Comparison of ENCODE assay signal across 1 cellular context in the genomic region with DNA sequence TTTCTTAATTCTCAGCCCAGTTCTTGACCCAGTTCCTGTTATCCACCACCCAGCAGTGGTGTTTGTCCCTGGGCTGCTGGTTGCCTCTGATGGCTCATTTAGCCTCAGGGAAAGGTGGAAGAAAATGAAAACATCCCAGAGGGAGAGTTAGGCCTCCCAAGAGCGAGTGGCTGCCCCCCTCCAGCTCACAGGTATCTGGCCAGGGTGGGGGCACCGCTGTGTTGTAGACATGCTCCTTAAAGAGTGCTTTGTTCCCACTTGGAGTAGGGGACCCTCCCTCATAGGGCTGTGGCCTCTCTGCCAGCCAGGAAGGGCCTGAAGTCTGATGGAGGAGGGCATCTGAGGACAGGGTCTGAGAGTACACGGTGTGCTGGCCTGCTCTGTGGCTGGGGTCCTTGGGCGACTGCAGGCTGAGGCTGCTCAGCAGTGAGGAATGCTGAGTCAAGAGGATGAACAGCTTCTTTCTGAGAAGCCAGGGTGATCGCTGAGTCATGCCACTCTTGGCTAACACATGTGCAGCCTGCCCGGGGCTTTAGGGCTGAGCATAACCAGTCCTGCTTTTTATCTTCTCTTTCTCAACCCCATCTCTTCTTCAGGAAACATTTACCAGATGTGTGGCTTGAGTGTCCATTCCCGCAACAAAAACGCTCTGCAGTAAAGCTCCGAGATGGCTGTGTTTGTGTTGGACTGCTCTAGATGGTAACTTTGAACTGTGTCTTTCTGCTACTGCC.
TF ChIP-seq lines count a peak whose summit lies in the region.

No MANE protein-coding gene starts in this region.

TF ChIP-seq in K562, 482 proteins besides CTCF, POLR2A, EP300 and RAD21 (continued from another document and continues in another):
- TF ChIP-seq, protein P1, sequence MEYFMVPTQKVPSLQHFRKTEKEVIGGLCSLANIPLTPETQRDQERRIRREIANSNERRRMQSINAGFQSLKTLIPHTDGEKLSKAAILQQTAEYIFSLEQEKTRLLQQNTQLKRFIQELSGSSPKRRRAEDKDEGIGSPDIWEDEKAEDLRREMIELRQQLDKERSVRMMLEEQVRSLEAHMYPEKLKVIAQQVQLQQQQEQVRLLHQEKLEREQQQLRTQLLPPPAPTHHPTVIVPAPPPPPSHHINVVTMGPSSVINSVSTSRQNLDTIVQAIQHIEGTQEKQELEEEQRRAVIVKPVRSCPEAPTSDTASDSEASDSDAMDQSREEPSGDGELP (CRISPR knock-in tag; IDR thresholded peaks at IDR 0.05; ENCODE audit: borderline replicate concordance): peak; percentile 81
- TF ChIP-seq, protein P2, sequence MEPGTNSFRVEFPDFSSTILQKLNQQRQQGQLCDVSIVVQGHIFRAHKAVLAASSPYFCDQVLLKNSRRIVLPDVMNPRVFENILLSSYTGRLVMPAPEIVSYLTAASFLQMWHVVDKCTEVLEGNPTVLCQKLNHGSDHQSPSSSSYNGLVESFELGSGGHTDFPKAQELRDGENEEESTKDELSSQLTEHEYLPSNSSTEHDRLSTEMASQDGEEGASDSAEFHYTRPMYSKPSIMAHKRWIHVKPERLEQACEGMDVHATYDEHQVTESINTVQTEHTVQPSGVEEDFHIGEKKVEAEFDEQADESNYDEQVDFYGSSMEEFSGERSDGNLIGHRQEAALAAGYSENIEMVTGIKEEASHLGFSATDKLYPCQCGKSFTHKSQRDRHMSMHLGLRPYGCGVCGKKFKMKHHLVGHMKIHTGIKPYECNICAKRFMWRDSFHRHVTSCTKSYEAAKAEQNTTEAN (CRISPR knock-in tag; IDR thresholded peaks at IDR 0.05): no peak
- TF ChIP-seq ZNF584 (CRISPR knock-in tag; IDR thresholded peaks at IDR 0.05; ENCODE audit: low read depth): 0 out of 2 replicates have a peak, but pooled peaks have one; percentile 56
- TF ChIP-seq, protein P3, sequence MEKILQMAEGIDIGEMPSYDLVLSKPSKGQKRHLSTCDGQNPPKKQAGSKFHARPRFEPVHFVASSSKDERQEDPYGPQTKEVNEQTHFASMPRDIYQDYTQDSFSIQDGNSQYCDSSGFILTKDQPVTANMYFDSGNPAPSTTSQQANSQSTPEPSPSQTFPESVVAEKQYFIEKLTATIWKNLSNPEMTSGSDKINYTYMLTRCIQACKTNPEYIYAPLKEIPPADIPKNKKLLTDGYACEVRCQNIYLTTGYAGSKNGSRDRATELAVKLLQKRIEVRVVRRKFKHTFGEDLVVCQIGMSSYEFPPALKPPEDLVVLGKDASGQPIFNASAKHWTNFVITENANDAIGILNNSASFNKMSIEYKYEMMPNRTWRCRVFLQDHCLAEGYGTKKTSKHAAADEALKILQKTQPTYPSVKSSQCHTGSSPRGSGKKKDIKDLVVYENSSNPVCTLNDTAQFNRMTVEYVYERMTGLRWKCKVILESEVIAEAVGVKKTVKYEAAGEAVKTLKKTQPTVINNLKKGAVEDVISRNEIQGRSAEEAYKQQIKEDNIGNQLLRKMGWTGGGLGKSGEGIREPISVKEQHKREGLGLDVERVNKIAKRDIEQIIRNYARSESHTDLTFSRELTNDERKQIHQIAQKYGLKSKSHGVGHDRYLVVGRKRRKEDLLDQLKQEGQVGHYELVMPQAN (IDR thresholded peaks at IDR 0.05; ENCODE audit: borderline replicate concordance): peak; percentile 71; the same call in 1 of the 2 replicates
- TF ChIP-seq MAFK (IDR thresholded peaks at IDR 0.05; ENCODE audit: low read length): peak; percentile 97
- peak; percentile 70 for TF ChIP-seq BHLHE40 (IDR thresholded peaks at IDR 0.05; ENCODE audit: low read length)
- TF ChIP-seq, protein P4, sequence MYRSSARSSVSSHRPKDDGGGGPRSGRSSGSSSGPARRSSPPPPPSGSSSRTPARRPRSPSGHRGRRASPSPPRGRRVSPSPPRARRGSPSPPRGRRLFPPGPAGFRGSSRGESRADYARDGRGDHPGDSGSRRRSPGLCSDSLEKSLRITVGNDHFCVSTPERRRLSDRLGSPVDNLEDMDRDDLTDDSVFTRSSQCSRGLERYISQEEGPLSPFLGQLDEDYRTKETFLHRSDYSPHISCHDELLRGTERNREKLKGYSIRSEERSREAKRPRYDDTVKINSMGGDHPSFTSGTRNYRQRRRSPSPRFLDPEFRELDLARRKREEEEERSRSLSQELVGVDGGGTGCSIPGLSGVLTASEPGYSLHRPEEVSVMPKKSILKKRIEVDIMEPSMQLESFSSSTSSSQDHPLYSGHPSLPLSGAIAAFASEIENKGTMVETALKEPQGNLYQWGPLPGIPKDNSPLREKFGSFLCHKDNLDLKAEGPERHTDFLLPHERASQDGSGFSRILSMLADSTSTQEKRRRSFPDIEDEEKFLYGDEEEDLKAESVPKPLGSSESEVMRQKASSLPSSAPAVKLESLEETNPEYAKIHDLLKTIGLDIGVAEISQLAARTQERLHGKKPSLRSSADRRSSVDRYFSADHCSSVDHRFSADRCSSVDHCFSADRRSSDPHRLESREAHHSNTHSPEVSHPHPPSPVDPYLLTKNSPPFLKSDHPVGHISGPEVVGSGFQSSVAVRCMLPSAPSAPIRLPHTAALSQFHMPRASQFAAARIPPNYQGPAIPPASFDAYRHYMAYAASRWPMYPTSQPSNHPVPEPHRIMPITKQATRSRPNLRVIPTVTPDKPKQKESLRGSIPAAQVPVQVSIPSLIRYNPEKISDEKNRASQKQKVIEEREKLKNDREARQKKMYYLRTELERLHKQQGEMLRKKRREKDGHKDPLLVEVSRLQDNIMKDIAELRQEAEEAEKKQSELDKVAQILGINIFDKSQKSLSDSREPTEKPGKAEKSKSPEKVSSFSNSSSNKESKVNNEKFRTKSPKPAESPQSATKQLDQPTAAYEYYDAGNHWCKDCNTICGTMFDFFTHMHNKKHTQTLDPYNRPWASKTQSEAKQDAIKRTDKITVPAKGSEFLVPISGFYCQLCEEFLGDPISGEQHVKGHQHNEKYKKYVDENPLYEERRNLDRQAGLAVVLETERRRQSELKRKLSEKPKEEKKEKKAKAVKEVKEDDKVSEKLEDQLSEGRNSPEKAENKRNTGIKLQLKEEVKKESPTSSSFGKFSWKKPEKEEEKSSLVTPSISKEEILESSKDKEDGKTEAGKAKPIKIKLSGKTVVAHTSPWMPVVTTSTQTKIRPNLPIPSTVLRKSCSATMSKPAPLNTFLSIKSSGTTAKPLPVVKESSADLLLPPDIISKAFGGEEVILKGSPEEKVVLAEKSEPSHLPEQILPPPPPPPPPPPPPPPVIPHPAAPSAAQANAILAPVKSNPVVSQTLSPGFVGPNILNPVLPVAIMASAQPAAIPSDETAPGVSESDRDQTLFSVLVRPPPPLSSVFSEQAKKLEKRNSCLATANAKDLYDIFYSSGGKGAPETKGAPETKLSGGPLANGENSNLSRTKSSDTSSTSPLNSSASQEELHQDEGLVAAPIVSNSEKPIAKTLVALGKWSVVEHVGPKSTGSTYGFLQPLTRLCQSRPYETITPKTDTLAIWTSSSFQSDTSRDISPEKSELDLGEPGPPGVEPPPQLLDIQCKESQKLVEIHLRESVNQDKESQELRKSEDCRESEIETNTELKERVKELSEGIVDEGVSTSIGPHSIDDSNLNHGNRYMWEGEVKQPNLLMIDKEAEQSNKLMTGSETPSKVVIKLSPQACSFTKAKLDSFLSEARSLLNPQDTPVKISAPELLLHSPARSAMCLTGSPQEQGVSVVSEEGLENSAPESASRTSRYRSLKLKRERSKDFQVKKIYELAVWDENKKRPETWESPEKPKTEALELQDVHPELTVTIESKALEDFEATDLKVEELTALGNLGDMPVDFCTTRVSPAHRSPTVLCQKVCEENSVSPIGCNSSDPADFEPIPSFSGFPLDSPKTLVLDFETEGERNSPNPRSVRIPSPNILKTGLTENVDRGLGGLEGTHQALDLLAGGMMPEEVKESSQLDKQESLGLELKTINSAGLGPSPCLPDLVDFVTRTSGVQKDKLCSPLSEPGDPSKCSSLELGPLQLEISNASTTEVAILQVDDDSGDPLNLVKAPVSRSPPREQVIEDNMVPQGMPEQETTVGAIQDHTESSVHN (IDR thresholded peaks at IDR 0.05; ENCODE audit: borderline replicate concordance in 1 of 2, low read depth in 1 of 2): peak in 1 of 2 experiments; percentile 66; a peak in 1 of 4 replicates
- TF ChIP-seq XRCC3 (IDR thresholded peaks at IDR 0.05): no peak
- peak; percentile 83 for TF ChIP-seq CBFA2T3 (IDR thresholded peaks at IDR 0.05)
- peak; percentile 63 for TF ChIP-seq NFIC (IDR thresholded peaks at IDR 0.05)
- TF ChIP-seq NCOA6 (IDR thresholded peaks at IDR 0.05): no peak
- peak; percentile 55 for TF ChIP-seq TCF3 (CRISPR knock-in tag; IDR thresholded peaks at IDR 0.05)
- TF ChIP-seq THRAP3 (IDR thresholded peaks at IDR 0.05; ENCODE audit: borderline replicate concordance): no peak
- TF ChIP-seq CREB1 (IDR thresholded peaks at IDR 0.05): no peak
- no peak for TF ChIP-seq CREB1 (CRISPR knock-in tag; IDR thresholded peaks at IDR 0.05)
- TF ChIP-seq FOS (IDR thresholded peaks at IDR 0.05; ENCODE audit: extremely low read depth, insufficient read length): no peak
- TF ChIP-seq RBFOX2 (IDR thresholded peaks at IDR 0.05; ENCODE audit: low read depth, low read length): peak; percentile 59
- TF ChIP-seq, protein P5, sequence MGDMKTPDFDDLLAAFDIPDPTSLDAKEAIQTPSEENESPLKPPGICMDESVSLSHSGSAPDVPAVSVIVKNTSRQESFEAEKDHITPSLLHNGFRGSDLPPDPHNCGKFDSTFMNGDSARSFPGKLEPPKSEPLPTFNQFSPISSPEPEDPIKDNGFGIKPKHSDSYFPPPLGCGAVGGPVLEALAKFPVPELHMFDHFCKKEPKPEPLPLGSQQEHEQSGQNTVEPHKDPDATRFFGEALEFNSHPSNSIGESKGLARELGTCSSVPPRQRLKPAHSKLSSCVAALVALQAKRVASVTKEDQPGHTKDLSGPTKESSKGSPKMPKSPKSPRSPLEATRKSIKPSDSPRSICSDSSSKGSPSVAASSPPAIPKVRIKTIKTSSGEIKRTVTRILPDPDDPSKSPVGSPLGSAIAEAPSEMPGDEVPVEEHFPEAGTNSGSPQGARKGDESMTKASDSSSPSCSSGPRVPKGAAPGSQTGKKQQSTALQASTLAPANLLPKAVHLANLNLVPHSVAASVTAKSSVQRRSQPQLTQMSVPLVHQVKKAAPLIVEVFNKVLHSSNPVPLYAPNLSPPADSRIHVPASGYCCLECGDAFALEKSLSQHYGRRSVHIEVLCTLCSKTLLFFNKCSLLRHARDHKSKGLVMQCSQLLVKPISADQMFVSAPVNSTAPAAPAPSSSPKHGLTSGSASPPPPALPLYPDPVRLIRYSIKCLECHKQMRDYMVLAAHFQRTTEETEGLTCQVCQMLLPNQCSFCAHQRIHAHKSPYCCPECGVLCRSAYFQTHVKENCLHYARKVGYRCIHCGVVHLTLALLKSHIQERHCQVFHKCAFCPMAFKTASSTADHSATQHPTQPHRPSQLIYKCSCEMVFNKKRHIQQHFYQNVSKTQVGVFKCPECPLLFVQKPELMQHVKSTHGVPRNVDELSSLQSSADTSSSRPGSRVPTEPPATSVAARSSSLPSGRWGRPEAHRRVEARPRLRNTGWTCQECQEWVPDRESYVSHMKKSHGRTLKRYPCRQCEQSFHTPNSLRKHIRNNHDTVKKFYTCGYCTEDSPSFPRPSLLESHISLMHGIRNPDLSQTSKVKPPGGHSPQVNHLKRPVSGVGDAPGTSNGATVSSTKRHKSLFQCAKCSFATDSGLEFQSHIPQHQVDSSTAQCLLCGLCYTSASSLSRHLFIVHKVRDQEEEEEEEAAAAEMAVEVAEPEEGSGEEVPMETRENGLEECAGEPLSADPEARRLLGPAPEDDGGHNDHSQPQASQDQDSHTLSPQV (IDR thresholded peaks at IDR 0.05): peak; percentile 84
- TF ChIP-seq HMG20A (CRISPR knock-in tag; conservative IDR thresholded peaks at IDR 0.05): no peak
- no peak for TF ChIP-seq U2AF2 (optimal IDR thresholded peaks at IDR 0.05; ENCODE audit: low read depth, low read length)
- TF ChIP-seq JUND (IDR thresholded peaks at IDR 0.05; ENCODE audit: borderline replicate concordance, low read depth, low read length): peak; percentile 92
- TF ChIP-seq JUND (tag; IDR thresholded peaks at IDR 0.05; ENCODE audit: borderline replicate concordance, low read depth, low read length): peak; percentile 81; the same call in 1 of the 3 replicates
- no peak for TF ChIP-seq ZFP30 (CRISPR knock-in tag; IDR thresholded peaks at IDR 0.05; ENCODE audit: borderline replicate concordance)
- TF ChIP-seq, protein P6, sequence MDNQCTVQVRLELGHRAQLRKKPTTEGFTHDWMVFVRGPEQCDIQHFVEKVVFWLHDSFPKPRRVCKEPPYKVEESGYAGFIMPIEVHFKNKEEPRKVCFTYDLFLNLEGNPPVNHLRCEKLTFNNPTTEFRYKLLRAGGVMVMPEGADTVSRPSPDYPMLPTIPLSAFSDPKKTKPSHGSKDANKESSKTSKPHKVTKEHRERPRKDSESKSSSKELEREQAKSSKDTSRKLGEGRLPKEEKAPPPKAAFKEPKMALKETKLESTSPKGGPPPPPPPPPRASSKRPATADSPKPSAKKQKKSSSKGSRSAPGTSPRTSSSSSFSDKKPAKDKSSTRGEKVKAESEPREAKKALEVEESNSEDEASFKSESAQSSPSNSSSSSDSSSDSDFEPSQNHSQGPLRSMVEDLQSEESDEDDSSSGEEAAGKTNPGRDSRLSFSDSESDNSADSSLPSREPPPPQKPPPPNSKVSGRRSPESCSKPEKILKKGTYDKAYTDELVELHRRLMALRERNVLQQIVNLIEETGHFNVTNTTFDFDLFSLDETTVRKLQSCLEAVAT (IDR thresholded peaks at IDR 0.05): no peak
- TF ChIP-seq MAZ (CRISPR knock-in tag; conservative IDR thresholded peaks at IDR 0.05 in 1 of 2, IDR thresholded peaks at IDR 0.05 in 1 of 2): peak; percentile 50 to 59; a peak in 1 of 4 replicates
- no peak; the same call in 1 of the 2 replicates for TF ChIP-seq NR4A1 (CRISPR knock-in tag; IDR thresholded peaks at IDR 0.05)
- peak; percentile 51; the same call in 1 of the 2 replicates for TF ChIP-seq NR4A1 (tag; IDR thresholded peaks at IDR 0.05)
- TF ChIP-seq, protein P7, sequence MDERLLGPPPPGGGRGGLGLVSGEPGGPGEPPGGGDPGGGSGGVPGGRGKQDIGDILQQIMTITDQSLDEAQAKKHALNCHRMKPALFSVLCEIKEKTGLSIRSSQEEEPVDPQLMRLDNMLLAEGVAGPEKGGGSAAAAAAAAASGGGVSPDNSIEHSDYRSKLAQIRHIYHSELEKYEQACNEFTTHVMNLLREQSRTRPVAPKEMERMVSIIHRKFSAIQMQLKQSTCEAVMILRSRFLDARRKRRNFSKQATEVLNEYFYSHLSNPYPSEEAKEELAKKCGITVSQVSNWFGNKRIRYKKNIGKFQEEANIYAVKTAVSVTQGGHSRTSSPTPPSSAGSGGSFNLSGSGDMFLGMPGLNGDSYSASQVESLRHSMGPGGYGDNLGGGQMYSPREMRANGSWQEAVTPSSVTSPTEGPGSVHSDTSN (CRISPR knock-in tag; IDR thresholded peaks at IDR 0.05; ENCODE audit: low read depth): no peak
- TF ChIP-seq, protein P7 (tag; conservative IDR thresholded peaks at IDR 0.05; ENCODE audit: low read depth): 0 out of 2 replicates have a peak, but pooled peaks have one; percentile 12
